Comparison of ENCODE assay signal across 18 cellular contexts in genomic region chr2:118016911-118017310, GRCh38. TPM values are rescaled to one million over a fixed set of nuclear protein-coding genes. Genes with fewer than 3 reads are reported as not detected.
A peak's percentile ranks its signal among the peaks of the same experiment; 100 is the strongest.
DNase-seq lines count a peak whose midpoint lies in the region; ATAC-seq, FAIRE-seq and TF ChIP-seq lines count a peak whose summit lies in the region.
"Had no signal": no experiment of that assay in that cellular context is flagged by ENCODE, and none has a peak within 500 bp of the region (broad histone marks: within the 10 kb centered on the region; RNA-seq: fewer than 3 reads in every experiment).

No MANE protein-coding gene starts in this region.

- DNase-seq in AML-193 (lab: John Stamatoyannopoulos, UW) (peak; percentile 58 to 65), OCI-M1 (lab: John Stamatoyannopoulos, UW) (peak; percentile 46), epithelial cell of esophagus (ENCODE audit: low read depth) (peak; percentile 21), GM12892 (ENCODE audit: insufficient read length) (no peak), HFFc6 (no peak)
- no peak for DNase-seq in CD4-positive, alpha-beta memory T cell
- no peak for DNase-seq in activated effector memory CD4-positive, alpha-beta T cell treated with Interleukin-2 at 50 U/mL for 16 hours
- DNase-seq: BE2C; DMS79; effector memory CD4-positive, alpha-beta T cell; kidney glomerular epithelial cell; stimulated activated naive B cell treated with anti-CD40 and anti-IgM and Interleukin-4, amounts not matched to agents 10 μg/mL and 1 μg/mL and 100 μg/mL, for 72 hours had no signal

- H3K4me1 Mint-ChIP-seq in CD4-positive, alpha-beta memory T cell: peaks cover 12 to 29% (median 18%) of the 10 kb centered on the region in 4 donors
- peaks cover 25% of the 10 kb centered on the region for H3K4me1 Mint-ChIP-seq in HFFc6 (ENCODE audit: low read depth)

- H3K4me3 Mint-ChIP-seq in CD4-positive, alpha-beta memory T cell: peak overlapping the region in 2 of 8 donors; percentile 24 to 27
- H3K4me3 Mint-ChIP-seq in HFFc6: no peak overlapping the region
- H3K4me3 Mint-ChIP-seq: activated T-helper 17 cell treated with anti-CD3 and anti-CD28 coated beads, Interleukin-2, amount 50 U/mL, for 72 hours; stimulated activated naive B cell treated with anti-CD40 and anti-IgM and Interleukin-4, amounts not matched to agents 10 μg/mL and 1 μg/mL and 100 μg/mL, for 72 hours; WTC11 had no signal

- H3K9me3 ChIP-seq in CD4-positive, alpha-beta memory T cell (ENCODE audit: control insufficient read depth in 1 of 2, low read length in 2 of 2): no peaks in the 10 kb centered on the region
- H3K9me3 ChIP-seq: BE2C, body of pancreas, right atrium auricular region had no signal

- intact Hi-C loops in CD4-positive, alpha-beta memory T cell (cut with micrococcal nuclease): no loop called here

- no peaks in the 10 kb centered on the region for H3K27me3 ChIP-seq in CD4-positive, alpha-beta memory T cell (ENCODE audit: insufficient read depth, low read length)
- H3K27me3 ChIP-seq: BE2C, body of pancreas, right atrium auricular region had no signal

- peaks cover 0 to 13% of the 10 kb centered on the region in 2 donors for H3K36me3 Mint-ChIP-seq in CD4-positive, alpha-beta memory T cell
- H3K36me3 Mint-ChIP-seq in HFFc6 (ENCODE audit: low read depth): no peaks in the 10 kb centered on the region
- H3K36me3 Mint-ChIP-seq: stimulated activated naive B cell treated with anti-CD40 and anti-IgM and Interleukin-4, amounts not matched to agents 10 μg/mL and 1 μg/mL and 100 μg/mL, for 72 hours; WTC11 had no signal

- no peak overlapping the region for H3K4me3 ChIP-seq in CD4-positive, alpha-beta memory T cell (ENCODE audit: low read length in 2 of 2)
- H3K4me3 ChIP-seq in epithelial cell of esophagus (ENCODE audit: low read length): no peak overlapping the region
- H3K4me3 ChIP-seq: body of pancreas, GM12878, right atrium auricular region had no signal

- H3K4me1 ChIP-seq in CD4-positive, alpha-beta memory T cell (ENCODE audit: insufficient read depth, low read length): peaks cover 18% of the 10 kb centered on the region
- H3K4me1 ChIP-seq: BE2C had no signal

- CTCF ChIA-PET in CD4-positive, alpha-beta memory T cell (lab: Charles Lee; ENCODE audit: partially characterized antibody): interaction anchor here (0.6 to 3.3 kb wide), 4 partner anchors 14 to 978 kb away, joined by 3 to 25 read pairs (median 8); partner anchors contain the start of gene DDX18

- no peak for ATAC-seq in GM18502 (IDR thresholded peaks at IDR 0.05; ENCODE audit: poor library complexity, unreplicated experiment)
- ATAC-seq: activated T-helper 17 cell treated with anti-CD3 and anti-CD28 coated beads, Interleukin-2, amount 50 U/mL, for 72 hours; body of pancreas; GM12878; stimulated activated naive B cell treated with anti-CD40 and anti-IgM and Interleukin-4, amounts not matched to agents 10 μg/mL and 1 μg/mL and 100 μg/mL, for 72 hours; WTC11 had no signal

- POLR2A ChIA-PET in CD4-positive, alpha-beta memory T cell (lab: Charles Lee; ENCODE audit: partially characterized antibody): interaction anchor here (1.4 kb wide), 1 partner anchor 14 kb away, joined by 4 read pairs; no protein-coding TSS in a partner anchor

- H3K27ac Mint-ChIP-seq in CD4-positive, alpha-beta memory T cell: peak overlapping the region in 4 of 7 donors; percentile 26 to 75 (median 72)
- no peak overlapping the region for H3K27ac Mint-ChIP-seq in HFFc6
- H3K27ac Mint-ChIP-seq: activated T-helper 17 cell treated with anti-CD3 and anti-CD28 coated beads, Interleukin-2, amount 50 U/mL, for 72 hours; stimulated activated naive B cell treated with anti-CD40 and anti-IgM and Interleukin-4, amounts not matched to agents 10 μg/mL and 1 μg/mL and 100 μg/mL, for 72 hours; WTC11 had no signal

- no peak for TF ChIP-seq POLR2A in GM12892 (IDR thresholded peaks at IDR 0.05; ENCODE audit: low read depth, low read length)

- no peaks in the 10 kb centered on the region for H3K9me3 Mint-ChIP-seq in CD4-positive, alpha-beta memory T cell
- no peaks in the 10 kb centered on the region; the same call in 1 of the 2 replicates for H3K9me3 Mint-ChIP-seq in HFFc6
- H3K9me3 Mint-ChIP-seq: activated T-helper 17 cell treated with anti-CD3 and anti-CD28 coated beads, Interleukin-2, amount 50 U/mL, for 72 hours; stimulated activated naive B cell treated with anti-CD40 and anti-IgM and Interleukin-4, amounts not matched to agents 10 μg/mL and 1 μg/mL and 100 μg/mL, for 72 hours had no signal

- no peak overlapping the region for H3K27ac ChIP-seq in CD4-positive, alpha-beta memory T cell (ENCODE audit: low read depth, low read length)
- H3K27ac ChIP-seq: body of pancreas, right atrium auricular region had no signal

- no peaks in the 10 kb centered on the region for H3K36me3 ChIP-seq in CD4-positive, alpha-beta memory T cell (ENCODE audit: insufficient read depth, low read length)
- H3K36me3 ChIP-seq: BE2C, right atrium auricular region had no signal

- TF ChIP-seq CTCF in epithelial cell of esophagus (IDR thresholded peaks at IDR 0.05; ENCODE audit: insufficient read depth, low read depth, low read length, missing control alignments) (no peak), HFFc6 (IDR thresholded peaks at IDR 0.05) (no peak)

- H3K27me3 Mint-ChIP-seq in CD4-positive, alpha-beta memory T cell: peaks cover 0 to under 1% of the 10 kb centered on the region in 2 donors
- H3K27me3 Mint-ChIP-seq in HFFc6 (ENCODE audit: insufficient read depth): peaks cover 8% of the 10 kb centered on the region

- no peak for FAIRE-seq in GM12892 (lab: Jason Lieb, UNC)
- FAIRE-seq: GM12878 had no signal

RNA-seq across cellular contexts. Expression of gene CCDC93, which starts 3.0 kb away (rescaled TPM):
- 10 to 100 TPM; 73.1 to 73.3 TPM for total RNA-seq in CD4-positive, alpha-beta memory T cell
- 1 to 10 TPM; 3.2 to 7.9 TPM for polyA plus RNA-seq in CD4-positive, alpha-beta memory T cell
- polyA plus RNA-seq in GM12892 (2012; ENCODE audit: missing spikeins): 9.9 TPM
- 10 to 100 TPM; 13.4 to 17.2 (median 14.4) TPM for total RNA-seq in HFFc6 (2021; fragmentation: NEBNext Ultra II Directional; extraction: Animal tissue kit (Norgen Biotek cat#: 25700))

Comparison
In these comparisons a context has a peak if more than half of its experiments do, and no peak if none do; other contexts are left out.
1. DNase-seq: peak in AML-193 (2 of 2), OCI-M1 (single experiment) and epithelial cell of esophagus (single experiment); none in CD4-positive, alpha-beta memory T cell (0 of 5), activated effector memory CD4-positive, alpha-beta T cell treated with Interleukin-2 at 50 U/mL for 16 hours (single experiment), GM12892 (single experiment) and HFFc6 (single experiment).
2. RNA of gene CCDC93, which starts 3.0 kb away (total RNA-seq): 73.1 to 73.3 TPM in CD4-positive, alpha-beta memory T cell; 13.4 to 17.2 TPM in HFFc6; every median in the first group is over 4 times any median in the second.